In the genomic region with DNA sequence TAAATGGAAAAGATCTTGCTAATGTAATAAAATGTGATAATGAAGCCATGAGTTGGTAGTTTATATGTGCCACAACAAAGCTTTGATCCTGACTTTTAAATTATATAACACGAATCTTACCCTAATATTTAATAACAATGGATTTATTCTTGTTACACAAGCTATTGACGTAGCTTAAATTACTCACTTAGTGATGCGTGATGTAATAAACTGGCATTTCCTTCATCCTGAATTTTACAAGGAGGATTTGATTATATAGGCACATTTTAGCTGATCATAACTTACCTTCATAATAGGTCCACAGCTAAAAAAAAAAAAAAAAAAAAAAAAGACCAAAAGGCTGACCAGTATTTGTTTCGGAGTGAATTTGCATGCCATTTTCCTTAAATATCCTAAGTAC, we compare ENCODE assay signal across 2 cellular contexts.
TF ChIP-seq lines count a peak whose summit lies in the region.

No MANE protein-coding gene starts in this region.

TF ChIP-seq in SK-N-SH, 30 proteins besides CTCF, POLR2A, EP300 and RAD21 (continued from another document):
- no peak for TF ChIP-seq RXRA (IDR thresholded peaks at IDR 0.05; ENCODE audit: borderline replicate concordance, low read depth)
- TF ChIP-seq, protein P1, sequence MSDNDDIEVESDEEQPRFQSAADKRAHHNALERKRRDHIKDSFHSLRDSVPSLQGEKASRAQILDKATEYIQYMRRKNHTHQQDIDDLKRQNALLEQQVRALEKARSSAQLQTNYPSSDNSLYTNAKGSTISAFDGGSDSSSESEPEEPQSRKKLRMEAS (IDR thresholded peaks at IDR 0.05; ENCODE audit: low read depth), result no peak
- TF ChIP-seq SMC3 (IDR thresholded peaks at IDR 0.05; ENCODE audit: low read depth, low read length), result no peak
- no peak for TF ChIP-seq TCF12 (IDR thresholded peaks at IDR 0.05)

TF ChIP-seq in SK-N-SH treated with all-trans-retinoic acid at 6 μM for 48 hours, 23 proteins besides CTCF, POLR2A, EP300 and RAD21 (continued from another document):
- TF ChIP-seq, protein P2, sequence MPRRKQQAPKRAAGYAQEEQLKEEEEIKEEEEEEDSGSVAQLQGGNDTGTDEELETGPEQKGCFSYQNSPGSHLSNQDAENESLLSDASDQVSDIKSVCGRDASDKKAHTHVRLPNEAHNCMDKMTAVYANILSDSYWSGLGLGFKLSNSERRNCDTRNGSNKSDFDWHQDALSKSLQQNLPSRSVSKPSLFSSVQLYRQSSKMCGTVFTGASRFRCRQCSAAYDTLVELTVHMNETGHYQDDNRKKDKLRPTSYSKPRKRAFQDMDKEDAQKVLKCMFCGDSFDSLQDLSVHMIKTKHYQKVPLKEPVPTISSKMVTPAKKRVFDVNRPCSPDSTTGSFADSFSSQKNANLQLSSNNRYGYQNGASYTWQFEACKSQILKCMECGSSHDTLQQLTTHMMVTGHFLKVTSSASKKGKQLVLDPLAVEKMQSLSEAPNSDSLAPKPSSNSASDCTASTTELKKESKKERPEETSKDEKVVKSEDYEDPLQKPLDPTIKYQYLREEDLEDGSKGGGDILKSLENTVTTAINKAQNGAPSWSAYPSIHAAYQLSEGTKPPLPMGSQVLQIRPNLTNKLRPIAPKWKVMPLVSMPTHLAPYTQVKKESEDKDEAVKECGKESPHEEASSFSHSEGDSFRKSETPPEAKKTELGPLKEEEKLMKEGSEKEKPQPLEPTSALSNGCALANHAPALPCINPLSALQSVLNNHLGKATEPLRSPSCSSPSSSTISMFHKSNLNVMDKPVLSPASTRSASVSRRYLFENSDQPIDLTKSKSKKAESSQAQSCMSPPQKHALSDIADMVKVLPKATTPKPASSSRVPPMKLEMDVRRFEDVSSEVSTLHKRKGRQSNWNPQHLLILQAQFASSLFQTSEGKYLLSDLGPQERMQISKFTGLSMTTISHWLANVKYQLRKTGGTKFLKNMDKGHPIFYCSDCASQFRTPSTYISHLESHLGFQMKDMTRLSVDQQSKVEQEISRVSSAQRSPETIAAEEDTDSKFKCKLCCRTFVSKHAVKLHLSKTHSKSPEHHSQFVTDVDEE (CRISPR knock-in tag; IDR thresholded peaks at IDR 0.05), result no peak
- no peak for TF ChIP-seq ZNF70 (CRISPR knock-in tag; IDR thresholded peaks at IDR 0.05)
